Comparison of ENCODE assay signal across 19 cellular contexts in the genomic region with DNA sequence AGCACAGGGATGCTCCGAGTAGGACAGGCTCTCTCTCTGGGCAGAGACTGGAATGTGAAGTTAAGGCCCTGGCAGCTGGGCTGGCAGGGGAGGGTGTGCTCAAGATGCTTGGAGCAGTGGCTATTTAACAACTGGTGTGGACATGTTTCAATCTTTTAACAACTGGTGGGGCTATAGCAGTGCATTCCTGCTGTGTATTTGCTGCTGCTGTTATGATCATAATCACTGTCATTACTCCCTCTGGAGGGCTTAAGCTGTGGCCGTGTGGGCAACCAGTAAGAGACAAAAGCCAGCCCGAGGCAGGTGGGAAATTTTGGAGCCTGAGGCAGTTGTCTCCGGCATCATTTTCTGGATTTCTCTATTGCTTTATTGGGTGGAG.
"Had no signal": no experiment of that assay in that cellular context is flagged by ENCODE, and none has a peak within 500 bp of the region (broad histone marks: within the 10 kb centered on the region; RNA-seq: fewer than 3 reads in every experiment).

No MANE protein-coding gene starts in this region.

- H3K9me3 ChIP-seq: adrenal gland, breast epithelium, gastroesophageal sphincter, heart left ventricle, left ventricle myocardium inferior, sigmoid colon, spleen, upper lobe of right lung had no signal

- FAIRE-seq: astrocyte had no signal

- H3K4me3 ChIP-seq: adrenal gland, breast epithelium, gastroesophageal sphincter, heart left ventricle, left ventricle myocardium inferior, sigmoid colon, spleen, upper lobe of right lung had no signal

- H3K27me3 ChIP-seq: adrenal gland, breast epithelium, gastroesophageal sphincter, heart left ventricle, sigmoid colon, upper lobe of right lung had no signal

- ATAC-seq: activated naive CD4-positive, alpha-beta T cell treated with anti-CD3 and anti-CD28 coated beads, Interleukin-2, amount 50 U/mL, for 72 hours; esophagus mucosa; gastroesophageal sphincter; heart left ventricle; naive thymus-derived CD8-positive, alpha-beta T cell; stimulated activated naive B cell treated with anti-CD40 and anti-IgM and Interleukin-4, amounts not matched to agents 10 μg/mL and 1 μg/mL and 100 μg/mL, for 72 hours; upper lobe of right lung had no signal

- H3K36me3 ChIP-seq: adrenal gland, breast epithelium, gastroesophageal sphincter, heart left ventricle, left ventricle myocardium inferior, sigmoid colon, spleen, upper lobe of right lung, WERI-Rb-1 had no signal

- H3K9ac ChIP-seq: parathyroid adenoma had no signal

- DNase-seq: activated CD4-positive, alpha-beta T cell treated with anti-CD3 and anti-CD28 coated beads, Interleukin-2, amount 50 U/mL, for 4 hours; activated gamma-delta T cell treated with Interleukin-2 at 50 U/mL for 16 hours; effector CD8-positive, alpha-beta T cell; heart left ventricle; left ventricle myocardium inferior; mammary epithelial cell; naive thymus-derived CD8-positive, alpha-beta T cell; sigmoid colon; spleen; stimulated activated naive B cell treated with anti-CD40 and anti-IgM and Interleukin-4, amounts not matched to agents 10 μg/mL and 1 μg/mL and 100 μg/mL, for 72 hours; upper lobe of right lung; WERI-Rb-1 had no signal

- H3K27ac ChIP-seq: adrenal gland, breast epithelium, gastroesophageal sphincter, heart left ventricle, left ventricle myocardium inferior, parathyroid adenoma, sigmoid colon, spleen, upper lobe of right lung, WERI-Rb-1 had no signal

- H2AFZ ChIP-seq: parathyroid adenoma had no signal

- H3K79me2 ChIP-seq: parathyroid adenoma had no signal

- H3K4me1 ChIP-seq: adrenal gland, breast epithelium, gastroesophageal sphincter, parathyroid adenoma, sigmoid colon had no signal
